ENCODE assay signal across 8 cellular contexts in genomic region chr18:12948055-12948804, GRCh38. TPM values are rescaled to one million over a fixed set of nuclear protein-coding genes. Genes with fewer than 3 reads are reported as not detected.
A peak's percentile ranks its signal among the peaks of the same experiment; 100 is the strongest.
DNase-seq lines count a peak whose midpoint lies in the region; ATAC-seq and TF ChIP-seq lines count a peak whose summit lies in the region.

No MANE protein-coding gene starts in this region.

- no peaks in the 10 kb centered on the region for H3K4me1 ChIP-seq in iPS-15b (ENCODE audit: control insufficient read depth, insufficient read depth, low read length)

- H3K27ac Mint-ChIP-seq in brain: peak overlapping the region; percentile 87 to 97 (median 92)

- H3K36me3 ChIP-seq in iPS-15b (ENCODE audit: control insufficient read depth, insufficient read depth, low read length): no peaks in the 10 kb centered on the region

- TF ChIP-seq CTCF in brain (conservative IDR thresholded peaks at IDR 0.05): no peak

- peak; percentile 82 for DNase-seq in 8988T
- peak; percentile 61 for DNase-seq in NCI-H2107 treated with DMSO at 0.1 percent for 48 hours (lab: John Stamatoyannopoulos, UW; ENCODE audit: unreplicated experiment)
- DNase-seq in UCSD-AML1 (lab: John Stamatoyannopoulos, UW; ENCODE audit: unreplicated experiment): peak; percentile 98
- peak; percentile 86 for DNase-seq in skeletal muscle cell (ENCODE audit: low read depth)

- H3K9me3 ChIP-seq in iPS-15b (ENCODE audit: control insufficient read depth, insufficient read depth, low read length): no peaks in the 10 kb centered on the region

- H3K4me3 Mint-ChIP-seq in brain: peak overlapping the region; percentile 90 to 96 (median 94)

- peaks cover 49% of the 10 kb centered on the region for H3K4me1 Mint-ChIP-seq in brain

- no peaks in the 10 kb centered on the region for H3K27me3 ChIP-seq in iPS-15b (ENCODE audit: control insufficient read depth, insufficient read depth, low read length)

- peaks cover 0 to 20% (median 8%) of the 10 kb centered on the region in 5 experiments for H3K9me3 Mint-ChIP-seq in brain

- H3K9ac ChIP-seq in iPS-15b (ENCODE audit: low read depth, low read length): peak overlapping the region; percentile 68

- H3K4me3 ChIP-seq in iPS-15b (ENCODE audit: low read depth, low read length): peak overlapping the region; percentile 41
- peak overlapping the region; percentile 66 for H3K4me3 ChIP-seq in skeletal muscle cell (ENCODE audit: low read depth, low read length)

- H3K36me3 Mint-ChIP-seq in brain: peaks cover 38% of the 10 kb centered on the region

- peak; percentile 43 for ATAC-seq in GM18519 (IDR thresholded peaks at IDR 0.05; ENCODE audit: low FRiP score, unreplicated experiment)
- ATAC-seq in HG03039 (IDR thresholded peaks at IDR 0.05; ENCODE audit: unreplicated experiment): peak; percentile 76

- peaks cover 16% of the 10 kb centered on the region for H3K27me3 Mint-ChIP-seq in brain

RNA-seq across cellular contexts. Expression of gene SEH1L, which starts 0.4 kb away (rescaled TPM):
- polyA plus RNA-seq in brain (ENCODE audit: insufficient read depth, low read depth, low replicate concordance): 39.4 TPM

RNA-seq across cellular contexts. Expression of gene CEP192, which starts 42.9 kb away (rescaled TPM):
- polyA plus RNA-seq in brain (ENCODE audit: insufficient read depth, low read depth, low replicate concordance): 9.3 TPM

Comparison
In these comparisons a context has a peak if more than half of its experiments do, and no peak if none do; other contexts are left out.
1. Peak in every context shown above with its lines: DNase-seq, ATAC-seq and H3K4me3 ChIP-seq.